ENCODE assay signal across 13 cellular contexts in genomic region chr16:69108069-69108904, GRCh38. TPM values are rescaled to one million over a fixed set of nuclear protein-coding genes. Genes with fewer than 3 reads are reported as not detected.
DNase-seq lines count a peak whose midpoint lies in the region; ATAC-seq and TF ChIP-seq lines count a peak whose summit lies in the region.
"Had no signal": no experiment of that assay in that cellular context is flagged by ENCODE, and none has a peak within 500 bp of the region (broad histone marks: within the 10 kb centered on the region; RNA-seq: fewer than 3 reads in every experiment).

No MANE protein-coding gene starts in this region.

- H3K27ac ChIP-seq in HEK293 (ENCODE audit: extremely low read depth, low read depth, low read length) (no peak overlapping the region), endodermal cell (ENCODE audit: low read depth, low read length) (no peak overlapping the region)
- H3K27ac ChIP-seq: BLaER1 treated with 17β-estradiol and CSF1 and Interleukin-3, amounts not matched to agents 10 nM and 100 nM; pancreas had no signal

- H3K9me3 Mint-ChIP-seq in endodermal cell = no peaks in the 10 kb centered on the region

- peaks cover 23% of the 10 kb centered on the region for H3K4me1 Mint-ChIP-seq in endodermal cell

- no peak overlapping the region for H3K27ac Mint-ChIP-seq in endodermal cell

- peaks cover 18% of the 10 kb centered on the region for H3K36me3 Mint-ChIP-seq in endodermal cell (ENCODE audit: low read depth)

- no peaks in the 10 kb centered on the region for H3K9me3 ChIP-seq in HEK293 (ENCODE audit: control insufficient read depth, insufficient read depth, low read depth, low read length)
- H3K9me3 ChIP-seq in endodermal cell (ENCODE audit: control insufficient read depth, low read length) = no peaks in the 10 kb centered on the region
- no peaks in the 10 kb centered on the region for H3K9me3 ChIP-seq in mucosa of descending colon
- H3K9me3 ChIP-seq: BLaER1 treated with 17β-estradiol and CSF1 and Interleukin-3, amounts not matched to agents 10 nM and 100 nM; pancreas had no signal

- 24 to 42% methylated on average over 5 to 8 of the region's 8 CpGs for WGBS in endodermal cell (ENCODE audit: insufficient coverage in 1 of 2, insufficient read length in 1 of 2), 2 experiments

- DNase-seq in 8988T (peak; percentile 70), endodermal cell (peak; percentile 83), mucosa of descending colon (peak in 2 of 3 donors; percentile 11 to 37), SHP77 treated with DMSO at 0.1 percent for 48 hours (lab: John Stamatoyannopoulos, UW) (no peak), NCI-H2171 treated with DMSO at 0.1 percent for 48 hours (lab: John Stamatoyannopoulos, UW) (no peak)
- DNase-seq in stimulated activated CD4-positive, alpha-beta T cell treated with anti-CD3 and anti-CD28 coated beads, Interleukin-4, amount 100 ng/mL, for 4 hours = no peak
- DNase-seq: cortex of kidney, NCI-H1436 treated with DMSO at 0.1 percent for 48 hours had no signal

- H3K27me3 Mint-ChIP-seq in endodermal cell (ENCODE audit: insufficient read depth) = peaks cover 53% of the 10 kb centered on the region

- H3K27me3 ChIP-seq in endodermal cell (ENCODE audit: control insufficient read depth, insufficient read depth, low read length, poor library complexity, severe bottlenecking) = peaks cover 42% of the 10 kb centered on the region
- H3K27me3 ChIP-seq: pancreas had no signal

- intact Hi-C loops in mucosa of descending colon (cut with DNase I, micrococcal nuclease) = no loop called here

- CTCF ChIA-PET in HEK293 (lab: Yijun Ruan, JAX) = interaction anchor here (0.6 to 1.9 kb wide), 4 partner anchors 15 to 262 kb away, joined by 3 to 19 read pairs (median 4); no protein-coding TSS in a partner anchor

- ATAC-seq in mucosa of descending colon = no peak
- ATAC-seq in HG03342 (IDR thresholded peaks at IDR 0.05; ENCODE audit: unreplicated experiment) = no peak
- ATAC-seq: activated CD4-positive, CD25-positive, alpha-beta regulatory T cell treated with anti-CD3 and anti-CD28 coated beads, Interleukin-2, amount 50 U/mL, for 24 hours had no signal

- no peak for TF ChIP-seq CTCF in HEK293 (tag by site-specific recombination; IDR thresholded peaks at IDR 0.05)
- TF ChIP-seq CTCF in endodermal cell (conservative IDR thresholded peaks at IDR 0.05) = peak; percentile 39
- no peak for TF ChIP-seq CTCF in mucosa of descending colon (IDR thresholded peaks at IDR 0.05)

- H3K4me1 ChIP-seq in HEK293 (ENCODE audit: control insufficient read depth, insufficient read depth, low read length) (no peaks in the 10 kb centered on the region; the same call in 1 of the 2 replicates), endodermal cell (ENCODE audit: control insufficient read depth, insufficient read depth, low read length) (no peaks in the 10 kb centered on the region), mucosa of descending colon (ENCODE audit: low read depth) (peaks cover 24% of the 10 kb centered on the region)

- POLR2A ChIA-PET in HEK293 (lab: Yijun Ruan, JAX) = interaction anchor here (1.3 kb wide), 1 partner anchor 25 kb away, joined by 3 read pairs; no protein-coding TSS in a partner anchor

- peak overlapping the region; percentile 70 for H3K4me3 Mint-ChIP-seq in endodermal cell

- H3K36me3 ChIP-seq in HEK293 (ENCODE audit: control insufficient read depth in 2 of 2, insufficient read depth in 1 of 2, low read length in 2 of 2) (peaks cover 0 to 17% of the 10 kb centered on the region in 2 experiments; a peak in 1 of 3 replicates), endodermal cell (ENCODE audit: control insufficient read depth, insufficient read depth, low read length) (no peaks in the 10 kb centered on the region), mucosa of descending colon (ENCODE audit: low read depth) (no peaks in the 10 kb centered on the region)
- H3K36me3 ChIP-seq: pancreas had no signal

- H3K4me3 ChIP-seq in HEK293 (ENCODE audit: low read depth, low read length) (no peak overlapping the region), endodermal cell (ENCODE audit: low read length) (peak overlapping the region; percentile 69), mucosa of descending colon (no peak overlapping the region)

- no peak overlapping the region for H3K9ac ChIP-seq in endodermal cell (ENCODE audit: extremely low read depth, low read length, poor library complexity, severe bottlenecking)
- H3K9ac ChIP-seq: BLaER1 treated with 17β-estradiol and CSF1 and Interleukin-3, amounts not matched to agents 10 nM and 100 nM had no signal

TF ChIP-seq in HEK293, 187 proteins besides CTCF, POLR2A, EP300 and RAD21 (continues in another document):
- TF ChIP-seq ELK4 (IDR thresholded peaks at IDR 0.05; ENCODE audit: borderline replicate concordance, low read depth, low read length) (no peak), ZBTB10 (tag by site-specific recombination; IDR thresholded peaks at IDR 0.05) (no peak), ZNF513 (tag by site-specific recombination; IDR thresholded peaks at IDR 0.05) (no peak), ZNF768 (tag by site-specific recombination; IDR thresholded peaks at IDR 0.05) (0 out of 2 replicates have a peak, but pooled peaks have one; percentile 42), ZBTB44 (tag by site-specific recombination; IDR thresholded peaks at IDR 0.05) (peak; percentile 75)

RNA-seq across cellular contexts. Expression of gene HAS3, which starts 2.8 kb away (rescaled TPM):
- total RNA-seq in endodermal cell (1 to 10 TPM; 1.8 to 4.1 TPM), mucosa of descending colon (10 to 100 TPM in 2 of 3 donors, 1 to 10 TPM in 1; 4.6 to 19.4 (median 15.0) TPM)
- 3.2 TPM for polyA plus RNA-seq in endodermal cell (2013, experiment 1 of 2)
- polyA plus RNA-seq in endodermal cell (2013, experiment 2 of 2) = 2.4 TPM

RNA-seq across cellular contexts. Expression of gene CHTF8, which starts 24.1 kb away (rescaled TPM):
- total RNA-seq in endodermal cell (100 to 1,000 TPM; 105 to 142 TPM), mucosa of descending colon (100 to 1,000 TPM in 1 of 3 donors, 10 to 100 TPM in 2; 88.5 to 107 (median 94.5) TPM)
- 122 TPM for polyA plus RNA-seq in endodermal cell (2013, experiment 1 of 2)
- polyA plus RNA-seq in endodermal cell (2013, experiment 2 of 2) = 111 TPM

RNA-seq across cellular contexts. Expression of gene UTP4, which starts 24.2 kb away (rescaled TPM):
- total RNA-seq in endodermal cell = 10 to 100 TPM; 44.1 to 45.3 TPM
- polyA plus RNA-seq in endodermal cell (2013, experiment 1 of 2) = 43.1 TPM
- polyA plus RNA-seq in endodermal cell (2013, experiment 2 of 2) = 37.3 TPM
- 10 to 100 TPM; 18.6 to 33.2 (median 24.6) TPM for total RNA-seq in mucosa of descending colon

Comparison
In these comparisons a context has a peak if more than half of its experiments do, and no peak if none do; other contexts are left out.
1. DNase-seq: peak in 8988T (single experiment), endodermal cell (single experiment) and mucosa of descending colon (2 of 3); none in SHP77 treated with DMSO at 0.1 percent for 48 hours (single experiment), NCI-H2171 treated with DMSO at 0.1 percent for 48 hours (single experiment) and stimulated activated CD4-positive, alpha-beta T cell treated with anti-CD3 and anti-CD28 coated beads, Interleukin-4, amount 100 ng/mL, for 4 hours (0 of 2).